3 cellular contexts compared by ENCODE assay signal in the genomic region with DNA sequence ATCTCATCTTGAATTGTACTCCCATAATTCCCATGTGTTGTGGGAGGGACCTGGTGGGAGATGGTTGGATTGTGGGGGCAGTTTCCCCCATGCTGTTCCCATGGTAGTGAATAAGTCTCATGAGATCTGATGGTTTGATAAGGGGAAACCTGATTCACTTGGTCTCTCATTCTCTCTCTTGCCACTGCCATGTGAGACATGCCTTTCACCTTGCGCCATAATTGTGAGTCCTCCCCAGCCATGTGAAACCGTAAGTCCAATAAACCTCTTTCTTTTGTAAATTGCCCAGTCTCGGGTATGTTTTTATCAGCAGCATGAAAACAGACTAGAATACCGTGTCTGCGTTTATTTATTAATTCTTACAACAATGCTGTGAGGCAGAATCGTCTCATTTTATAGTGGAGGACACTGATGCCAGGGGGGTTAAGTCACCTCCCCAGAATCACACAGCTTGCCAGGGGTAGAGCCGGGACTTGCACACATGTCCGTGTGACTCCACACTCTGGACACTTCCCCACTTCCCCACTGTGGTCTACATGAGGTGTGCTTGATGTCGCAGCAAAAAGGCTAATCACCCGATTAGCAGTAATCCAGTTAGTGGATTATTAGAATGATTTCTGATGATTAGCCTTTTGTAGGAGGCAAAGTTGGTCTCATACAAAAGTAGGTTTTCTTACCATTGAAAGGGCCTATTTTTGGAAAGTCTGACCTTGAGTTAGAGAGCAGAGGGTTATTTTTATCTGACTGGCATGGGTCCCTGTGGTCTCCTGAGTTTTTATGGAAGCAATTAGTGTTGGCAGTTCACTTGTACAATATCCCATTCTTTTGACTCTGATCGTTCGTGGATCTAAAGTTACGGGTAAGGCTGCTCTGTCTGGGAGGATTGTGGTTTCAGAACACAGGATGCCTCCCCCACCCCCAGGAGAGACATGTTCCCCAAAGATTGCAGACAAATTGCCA.
TF ChIP-seq lines count a peak whose summit lies in the region.

No MANE protein-coding gene starts in this region.

TF ChIP-seq in IMR-90, 13 proteins besides CTCF, POLR2A, EP300 and RAD21:
- TF ChIP-seq CEBPB (IDR thresholded peaks at IDR 0.05; ENCODE audit: low read depth, low read length) (no peak), NFE2L2 (IDR thresholded peaks at IDR 0.05; ENCODE audit: low read depth, low read length) (no peak), SMC3 (IDR thresholded peaks at IDR 0.05; ENCODE audit: low read depth, low read length) (no peak), MAFK (IDR thresholded peaks at IDR 0.05; ENCODE audit: low read depth, low read length) (no peak), FOS (IDR thresholded peaks at IDR 0.05; ENCODE audit: low read depth, low read length) (no peak), CHD1 (IDR thresholded peaks at IDR 0.05; ENCODE audit: low read depth, low read length) (no peak), RCOR1 (IDR thresholded peaks at IDR 0.05; ENCODE audit: insufficient replicate concordance, low read length) (no peak), MXI1 (IDR thresholded peaks at IDR 0.05; ENCODE audit: borderline replicate concordance, low read depth, low read length) (no peak)

TF ChIP-seq in K562, 482 proteins besides CTCF, POLR2A, EP300 and RAD21:
- TF ChIP-seq ZFP36 (IDR thresholded peaks at IDR 0.05; ENCODE audit: low read depth, low read length, partially characterized antibody), result peak; percentile 55
- TF ChIP-seq, protein P1, sequence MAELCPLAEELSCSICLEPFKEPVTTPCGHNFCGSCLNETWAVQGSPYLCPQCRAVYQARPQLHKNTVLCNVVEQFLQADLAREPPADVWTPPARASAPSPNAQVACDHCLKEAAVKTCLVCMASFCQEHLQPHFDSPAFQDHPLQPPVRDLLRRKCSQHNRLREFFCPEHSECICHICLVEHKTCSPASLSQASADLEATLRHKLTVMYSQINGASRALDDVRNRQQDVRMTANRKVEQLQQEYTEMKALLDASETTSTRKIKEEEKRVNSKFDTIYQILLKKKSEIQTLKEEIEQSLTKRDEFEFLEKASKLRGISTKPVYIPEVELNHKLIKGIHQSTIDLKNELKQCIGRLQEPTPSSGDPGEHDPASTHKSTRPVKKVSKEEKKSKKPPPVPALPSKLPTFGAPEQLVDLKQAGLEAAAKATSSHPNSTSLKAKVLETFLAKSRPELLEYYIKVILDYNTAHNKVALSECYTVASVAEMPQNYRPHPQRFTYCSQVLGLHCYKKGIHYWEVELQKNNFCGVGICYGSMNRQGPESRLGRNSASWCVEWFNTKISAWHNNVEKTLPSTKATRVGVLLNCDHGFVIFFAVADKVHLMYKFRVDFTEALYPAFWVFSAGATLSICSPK (IDR thresholded peaks at IDR 0.05; ENCODE audit: borderline replicate concordance), result no peak
- peak; percentile 77 for TF ChIP-seq ZNF766 (CRISPR knock-in tag; conservative IDR thresholded peaks at IDR 0.05)

TF ChIP-seq in GM23338, 12 proteins besides CTCF, POLR2A, EP300 and RAD21:
- TF ChIP-seq, protein P2, sequence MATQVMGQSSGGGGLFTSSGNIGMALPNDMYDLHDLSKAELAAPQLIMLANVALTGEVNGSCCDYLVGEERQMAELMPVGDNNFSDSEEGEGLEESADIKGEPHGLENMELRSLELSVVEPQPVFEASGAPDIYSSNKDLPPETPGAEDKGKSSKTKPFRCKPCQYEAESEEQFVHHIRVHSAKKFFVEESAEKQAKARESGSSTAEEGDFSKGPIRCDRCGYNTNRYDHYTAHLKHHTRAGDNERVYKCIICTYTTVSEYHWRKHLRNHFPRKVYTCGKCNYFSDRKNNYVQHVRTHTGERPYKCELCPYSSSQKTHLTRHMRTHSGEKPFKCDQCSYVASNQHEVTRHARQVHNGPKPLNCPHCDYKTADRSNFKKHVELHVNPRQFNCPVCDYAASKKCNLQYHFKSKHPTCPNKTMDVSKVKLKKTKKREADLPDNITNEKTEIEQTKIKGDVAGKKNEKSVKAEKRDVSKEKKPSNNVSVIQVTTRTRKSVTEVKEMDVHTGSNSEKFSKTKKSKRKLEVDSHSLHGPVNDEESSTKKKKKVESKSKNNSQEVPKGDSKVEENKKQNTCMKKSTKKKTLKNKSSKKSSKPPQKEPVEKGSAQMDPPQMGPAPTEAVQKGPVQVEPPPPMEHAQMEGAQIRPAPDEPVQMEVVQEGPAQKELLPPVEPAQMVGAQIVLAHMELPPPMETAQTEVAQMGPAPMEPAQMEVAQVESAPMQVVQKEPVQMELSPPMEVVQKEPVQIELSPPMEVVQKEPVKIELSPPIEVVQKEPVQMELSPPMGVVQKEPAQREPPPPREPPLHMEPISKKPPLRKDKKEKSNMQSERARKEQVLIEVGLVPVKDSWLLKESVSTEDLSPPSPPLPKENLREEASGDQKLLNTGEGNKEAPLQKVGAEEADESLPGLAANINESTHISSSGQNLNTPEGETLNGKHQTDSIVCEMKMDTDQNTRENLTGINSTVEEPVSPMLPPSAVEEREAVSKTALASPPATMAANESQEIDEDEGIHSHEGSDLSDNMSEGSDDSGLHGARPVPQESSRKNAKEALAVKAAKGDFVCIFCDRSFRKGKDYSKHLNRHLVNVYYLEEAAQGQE (IDR thresholded peaks at IDR 0.05; ENCODE audit: unreplicated experiment), result no peak
- no peak for TF ChIP-seq CREB1 (CRISPR knock-in tag; IDR thresholded peaks at IDR 0.05; ENCODE audit: low read depth)
- no peak for TF ChIP-seq ZNF114 (CRISPR knock-in tag; IDR thresholded peaks at IDR 0.05)
- TF ChIP-seq NANOG (IDR thresholded peaks at IDR 0.05; ENCODE audit: borderline replicate concordance), result no peak
- TF ChIP-seq ZNF331 (CRISPR knock-in tag; IDR thresholded peaks at IDR 0.05; ENCODE audit: low read depth), result no peak
- no peak for TF ChIP-seq JUNB (IDR thresholded peaks at IDR 0.05; ENCODE audit: unreplicated experiment)
- TF ChIP-seq POLR2AphosphoS5 (IDR thresholded peaks at IDR 0.05; ENCODE audit: low read depth), result no peak
- TF ChIP-seq EZH2phosphoT487 (IDR thresholded peaks at IDR 0.05; ENCODE audit: unreplicated experiment), result no peak
- TF ChIP-seq EZH2 (IDR thresholded peaks at IDR 0.05; ENCODE audit: low read depth, unreplicated experiment), result no peak
TF ChIP-seq in GM23338: peak in this region for 0.
